Comparison of ENCODE assay signal across 22 cellular contexts in the genomic region with DNA sequence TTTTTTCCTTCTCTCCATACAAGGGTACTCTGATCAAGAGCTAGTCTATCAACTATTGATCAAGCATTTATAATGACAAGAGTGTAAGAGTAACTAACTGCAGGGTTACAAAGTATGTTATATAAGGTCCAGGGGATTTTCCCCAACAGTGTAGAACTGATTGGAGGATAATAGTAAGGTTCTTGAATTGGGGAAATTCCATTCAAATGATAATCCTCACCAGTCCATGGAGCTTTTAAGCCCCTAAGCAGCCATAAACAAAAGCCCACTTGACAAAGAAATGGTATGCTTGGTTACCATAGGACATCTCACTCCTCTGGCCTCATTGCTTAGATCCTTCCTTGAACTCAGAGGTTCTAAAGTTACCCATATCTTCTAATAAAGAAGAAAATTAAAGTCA.
"Had no signal": no experiment of that assay in that cellular context is flagged by ENCODE, and none has a peak within 500 bp of the region (broad histone marks: within the 10 kb centered on the region; RNA-seq: fewer than 3 reads in every experiment).

No MANE protein-coding gene starts in this region.

- H3K9ac ChIP-seq: parathyroid adenoma had no signal

- H3K27ac ChIP-seq: brain microvascular endothelial cell, colonic mucosa, gastrocnemius medialis, left lung, parathyroid adenoma, right lobe of liver, stomach, testis, VCaP had no signal

- H3K27me3 ChIP-seq: brain microvascular endothelial cell, colonic mucosa, gastrocnemius medialis, left lung, right lobe of liver, stomach, testis had no signal

- H3K4me3 ChIP-seq: colonic mucosa, gastrocnemius medialis, left lung, right lobe of liver, stomach, testis had no signal

- ATAC-seq: activated T-helper 17 cell treated with anti-CD3 and anti-CD28 coated beads, Interleukin-2, amount 50 U/mL, for 72 hours; gastrocnemius medialis; left lung; right lobe of liver had no signal

- H3K27ac Mint-ChIP-seq: activated T-helper 17 cell treated with anti-CD3 and anti-CD28 coated beads, Interleukin-2, amount 50 U/mL, for 72 hours; type B pancreatic cell had no signal

- H3K9me3 ChIP-seq: colonic mucosa, gastrocnemius medialis, left lung, right lobe of liver, stomach, testis had no signal

- H3K4me1 ChIP-seq: colonic mucosa, gastrocnemius medialis, parathyroid adenoma, right lobe of liver, testis had no signal

- H2AFZ ChIP-seq: parathyroid adenoma had no signal

- DNase-seq: activated CD4-positive, alpha-beta T cell treated with anti-CD3 and anti-CD28 coated beads, Interleukin-2, amount 50 U/mL, for 4 hours; activated CD4-positive, CD25-positive, alpha-beta regulatory T cell treated with anti-CD3 and anti-CD28 coated beads, Interleukin-2, amount 50 U/mL, for 72 hours; activated naive CD4-positive, alpha-beta T cell treated with Interleukin-2 at 50 U/mL for 16 hours; activated T-cell treated with anti-CD3 and anti-CD28 coated beads for 4 hours; aorta; brain microvascular endothelial cell; colonic mucosa; gastrocnemius medialis; head of caudate nucleus; left lung; mammary epithelial cell; right lobe of liver; small intestine; stimulated activated CD4-positive, alpha-beta T cell treated with anti-CD3 and anti-CD28 coated beads, Interleukin-15, amount 100 ng/mL, for 24 hours; stimulated activated CD4-positive, alpha-beta T cell treated with anti-CD3 and anti-CD28 coated beads, Interleukin-2, amount 100 ng/mL, for 48 hours; stomach; testis had no signal

- H3K9me3 Mint-ChIP-seq: activated T-helper 17 cell treated with anti-CD3 and anti-CD28 coated beads, Interleukin-2, amount 50 U/mL, for 72 hours; central memory CD8-positive, alpha-beta T cell; type B pancreatic cell had no signal

- H3K4me3 Mint-ChIP-seq: activated T-helper 17 cell treated with anti-CD3 and anti-CD28 coated beads, Interleukin-2, amount 50 U/mL, for 72 hours; central memory CD8-positive, alpha-beta T cell; type B pancreatic cell had no signal

- H3K27me3 Mint-ChIP-seq: activated T-helper 17 cell treated with anti-CD3 and anti-CD28 coated beads, Interleukin-2, amount 50 U/mL, for 72 hours; central memory CD8-positive, alpha-beta T cell; type B pancreatic cell had no signal
